Comparison of ENCODE assay signal across 1 cellular context in genomic region chr19:6126335-6126974, GRCh38.
TF ChIP-seq lines count a peak whose summit lies in the region.

No MANE protein-coding gene starts in this region.

TF ChIP-seq in K562, 482 proteins besides CTCF, POLR2A, EP300 and RAD21 (continued from another document):
- TF ChIP-seq USF2 (CRISPR knock-in tag; IDR thresholded peaks at IDR 0.05) (no peak), TBP (optimal IDR thresholded peaks at IDR 0.05; ENCODE audit: low read depth, low read length) (no peak), TCF7 (IDR thresholded peaks at IDR 0.05; ENCODE audit: borderline replicate concordance) (no peak), MTF1 (CRISPR knock-in tag; IDR thresholded peaks at IDR 0.05; ENCODE audit: borderline replicate concordance) (no peak), ZNF592 (IDR thresholded peaks at IDR 0.05) (no peak), LARP7 (IDR thresholded peaks at IDR 0.05) (peak; percentile 21; the same call in 1 of the 2 replicates), ZEB2 (IDR thresholded peaks at IDR 0.05) (0 out of 2 replicates have a peak, but pooled peaks have one; percentile 25), ZNF449 (CRISPR knock-in tag; IDR thresholded peaks at IDR 0.05) (no peak), BRD9 (IDR thresholded peaks at IDR 0.05; ENCODE audit: low read depth, partially characterized antibody) (no peak), DPF2 (IDR thresholded peaks at IDR 0.05) (peak; percentile 37; the same call in 1 of the 2 replicates)
TF ChIP-seq in K562: peak in this region for 55.
